1 cellular context compared by ENCODE assay signal in the genomic region with DNA sequence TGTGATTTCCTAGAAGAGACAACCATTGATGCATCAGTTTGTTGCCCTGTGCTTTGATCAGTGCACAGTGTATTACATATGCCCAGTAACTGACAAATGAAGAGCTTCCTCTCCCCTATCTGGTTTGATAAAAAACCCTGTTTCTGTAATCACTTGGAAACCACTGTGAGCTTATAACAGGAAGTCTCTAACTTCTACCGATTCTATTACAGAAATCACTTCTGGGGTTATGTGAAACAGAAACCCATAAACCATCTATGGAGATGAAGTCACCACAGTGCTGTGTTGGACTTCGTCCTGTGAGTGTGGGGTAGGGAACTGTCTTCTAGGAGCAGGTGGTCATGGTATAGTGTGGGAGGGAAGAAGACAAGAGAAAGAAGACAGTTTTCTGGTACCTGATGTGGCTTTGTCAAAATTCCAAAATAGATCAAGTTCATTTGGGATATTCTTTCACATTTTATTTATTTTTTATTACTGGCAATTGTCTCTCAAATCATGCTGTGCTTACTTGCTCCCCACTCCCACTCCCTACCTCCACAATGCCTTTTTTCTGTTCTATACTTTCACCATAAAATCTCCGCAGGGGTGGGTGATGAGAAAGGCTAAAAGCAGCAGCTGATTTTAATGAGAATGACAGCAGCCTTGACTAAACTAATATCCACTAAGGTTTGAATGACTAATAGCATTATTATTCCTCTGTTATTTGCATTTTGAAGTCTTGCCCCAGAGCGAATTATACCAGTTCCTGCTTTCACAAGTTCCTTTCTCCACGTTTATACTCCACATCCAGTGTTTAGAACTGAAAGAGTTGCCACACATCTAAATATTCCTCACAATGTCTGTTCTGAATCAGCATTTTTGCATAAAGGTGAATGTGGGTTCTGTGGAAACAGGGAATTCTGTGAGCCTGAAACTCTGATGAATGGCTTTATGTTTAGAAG.
TF ChIP-seq lines count a peak whose summit lies in the region.

No MANE protein-coding gene starts in this region.

TF ChIP-seq in HepG2, 621 proteins besides CTCF, POLR2A, EP300 and RAD21 (continued from another document):
- TF ChIP-seq ZNF768 (CRISPR knock-in tag; IDR thresholded peaks at IDR 0.05): no peak
- TF ChIP-seq ZNF407 (CRISPR knock-in tag; IDR thresholded peaks at IDR 0.05; ENCODE audit: not compliant biosample characterization): no peak
- TF ChIP-seq MAFK (conservative IDR thresholded peaks at IDR 0.05 in 1 of 2, IDR thresholded peaks at IDR 0.05 in 1 of 2; ENCODE audit: low read length in 2 of 2): peak; percentile 50 to 67; a peak in 3 of 4 replicates
- TF ChIP-seq, protein P1, sequence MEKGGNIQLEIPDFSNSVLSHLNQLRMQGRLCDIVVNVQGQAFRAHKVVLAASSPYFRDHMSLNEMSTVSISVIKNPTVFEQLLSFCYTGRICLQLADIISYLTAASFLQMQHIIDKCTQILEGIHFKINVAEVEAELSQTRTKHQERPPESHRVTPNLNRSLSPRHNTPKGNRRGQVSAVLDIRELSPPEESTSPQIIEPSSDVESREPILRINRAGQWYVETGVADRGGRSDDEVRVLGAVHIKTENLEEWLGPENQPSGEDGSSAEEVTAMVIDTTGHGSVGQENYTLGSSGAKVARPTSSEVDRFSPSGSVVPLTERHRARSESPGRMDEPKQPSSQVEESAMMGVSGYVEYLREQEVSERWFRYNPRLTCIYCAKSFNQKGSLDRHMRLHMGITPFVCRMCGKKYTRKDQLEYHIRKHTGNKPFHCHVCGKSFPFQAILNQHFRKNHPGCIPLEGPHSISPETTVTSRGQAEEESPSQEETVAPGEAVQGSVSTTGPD (CRISPR knock-in tag; IDR thresholded peaks at IDR 0.05): no peak
- TF ChIP-seq KLF16 (CRISPR knock-in tag; IDR thresholded peaks at IDR 0.05): no peak
- no peak for TF ChIP-seq NR3C1 (CRISPR knock-in tag; IDR thresholded peaks at IDR 0.05)
- TF ChIP-seq DZIP1 (CRISPR knock-in tag; IDR thresholded peaks at IDR 0.05): no peak
- TF ChIP-seq DPF2 (CRISPR knock-in tag; IDR thresholded peaks at IDR 0.05; ENCODE audit: borderline replicate concordance, low read depth): no peak
- TF ChIP-seq, protein P2, sequence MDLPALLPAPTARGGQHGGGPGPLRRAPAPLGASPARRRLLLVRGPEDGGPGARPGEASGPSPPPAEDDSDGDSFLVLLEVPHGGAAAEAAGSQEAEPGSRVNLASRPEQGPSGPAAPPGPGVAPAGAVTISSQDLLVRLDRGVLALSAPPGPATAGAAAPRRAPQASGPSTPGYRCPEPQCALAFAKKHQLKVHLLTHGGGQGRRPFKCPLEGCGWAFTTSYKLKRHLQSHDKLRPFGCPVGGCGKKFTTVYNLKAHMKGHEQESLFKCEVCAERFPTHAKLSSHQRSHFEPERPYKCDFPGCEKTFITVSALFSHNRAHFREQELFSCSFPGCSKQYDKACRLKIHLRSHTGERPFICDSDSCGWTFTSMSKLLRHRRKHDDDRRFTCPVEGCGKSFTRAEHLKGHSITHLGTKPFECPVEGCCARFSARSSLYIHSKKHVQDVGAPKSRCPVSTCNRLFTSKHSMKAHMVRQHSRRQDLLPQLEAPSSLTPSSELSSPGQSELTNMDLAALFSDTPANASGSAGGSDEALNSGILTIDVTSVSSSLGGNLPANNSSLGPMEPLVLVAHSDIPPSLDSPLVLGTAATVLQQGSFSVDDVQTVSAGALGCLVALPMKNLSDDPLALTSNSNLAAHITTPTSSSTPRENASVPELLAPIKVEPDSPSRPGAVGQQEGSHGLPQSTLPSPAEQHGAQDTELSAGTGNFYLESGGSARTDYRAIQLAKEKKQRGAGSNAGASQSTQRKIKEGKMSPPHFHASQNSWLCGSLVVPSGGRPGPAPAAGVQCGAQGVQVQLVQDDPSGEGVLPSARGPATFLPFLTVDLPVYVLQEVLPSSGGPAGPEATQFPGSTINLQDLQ (CRISPR knock-in tag; IDR thresholded peaks at IDR 0.05): no peak
- peak; percentile 40; the same call in 1 of the 2 replicates for TF ChIP-seq MAFF (IDR thresholded peaks at IDR 0.05; ENCODE audit: low read depth, low read length)
- TF ChIP-seq HNRNPL (IDR thresholded peaks at IDR 0.05; ENCODE audit: low read depth, low read length): no peak
- TF ChIP-seq, protein P3, sequence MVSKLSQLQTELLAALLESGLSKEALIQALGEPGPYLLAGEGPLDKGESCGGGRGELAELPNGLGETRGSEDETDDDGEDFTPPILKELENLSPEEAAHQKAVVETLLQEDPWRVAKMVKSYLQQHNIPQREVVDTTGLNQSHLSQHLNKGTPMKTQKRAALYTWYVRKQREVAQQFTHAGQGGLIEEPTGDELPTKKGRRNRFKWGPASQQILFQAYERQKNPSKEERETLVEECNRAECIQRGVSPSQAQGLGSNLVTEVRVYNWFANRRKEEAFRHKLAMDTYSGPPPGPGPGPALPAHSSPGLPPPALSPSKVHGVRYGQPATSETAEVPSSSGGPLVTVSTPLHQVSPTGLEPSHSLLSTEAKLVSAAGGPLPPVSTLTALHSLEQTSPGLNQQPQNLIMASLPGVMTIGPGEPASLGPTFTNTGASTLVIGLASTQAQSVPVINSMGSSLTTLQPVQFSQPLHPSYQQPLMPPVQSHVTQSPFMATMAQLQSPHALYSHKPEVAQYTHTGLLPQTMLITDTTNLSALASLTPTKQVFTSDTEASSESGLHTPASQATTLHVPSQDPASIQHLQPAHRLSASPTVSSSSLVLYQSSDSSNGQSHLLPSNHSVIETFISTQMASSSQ (IDR thresholded peaks at IDR 0.05; ENCODE audit: low read depth): no peak
- TF ChIP-seq, protein P3 (CRISPR knock-in tag; IDR thresholded peaks at IDR 0.05; ENCODE audit: borderline replicate concordance): no peak
- no peak for TF ChIP-seq NFIB (CRISPR knock-in tag; IDR thresholded peaks at IDR 0.05; ENCODE audit: borderline replicate concordance)
- TF ChIP-seq NPAS2 (CRISPR knock-in tag; IDR thresholded peaks at IDR 0.05; ENCODE audit: borderline replicate concordance): no peak
- no peak for TF ChIP-seq GABPB1 (CRISPR knock-in tag; IDR thresholded peaks at IDR 0.05)
- TF ChIP-seq, protein P4, sequence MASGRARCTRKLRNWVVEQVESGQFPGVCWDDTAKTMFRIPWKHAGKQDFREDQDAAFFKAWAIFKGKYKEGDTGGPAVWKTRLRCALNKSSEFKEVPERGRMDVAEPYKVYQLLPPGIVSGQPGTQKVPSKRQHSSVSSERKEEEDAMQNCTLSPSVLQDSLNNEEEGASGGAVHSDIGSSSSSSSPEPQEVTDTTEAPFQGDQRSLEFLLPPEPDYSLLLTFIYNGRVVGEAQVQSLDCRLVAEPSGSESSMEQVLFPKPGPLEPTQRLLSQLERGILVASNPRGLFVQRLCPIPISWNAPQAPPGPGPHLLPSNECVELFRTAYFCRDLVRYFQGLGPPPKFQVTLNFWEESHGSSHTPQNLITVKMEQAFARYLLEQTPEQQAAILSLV (CRISPR knock-in tag; IDR thresholded peaks at IDR 0.05; ENCODE audit: borderline replicate concordance): no peak
TF ChIP-seq in HepG2: peak in this region for 2.
